ENCODE assay signal across 1 cellular context in the genomic region with DNA sequence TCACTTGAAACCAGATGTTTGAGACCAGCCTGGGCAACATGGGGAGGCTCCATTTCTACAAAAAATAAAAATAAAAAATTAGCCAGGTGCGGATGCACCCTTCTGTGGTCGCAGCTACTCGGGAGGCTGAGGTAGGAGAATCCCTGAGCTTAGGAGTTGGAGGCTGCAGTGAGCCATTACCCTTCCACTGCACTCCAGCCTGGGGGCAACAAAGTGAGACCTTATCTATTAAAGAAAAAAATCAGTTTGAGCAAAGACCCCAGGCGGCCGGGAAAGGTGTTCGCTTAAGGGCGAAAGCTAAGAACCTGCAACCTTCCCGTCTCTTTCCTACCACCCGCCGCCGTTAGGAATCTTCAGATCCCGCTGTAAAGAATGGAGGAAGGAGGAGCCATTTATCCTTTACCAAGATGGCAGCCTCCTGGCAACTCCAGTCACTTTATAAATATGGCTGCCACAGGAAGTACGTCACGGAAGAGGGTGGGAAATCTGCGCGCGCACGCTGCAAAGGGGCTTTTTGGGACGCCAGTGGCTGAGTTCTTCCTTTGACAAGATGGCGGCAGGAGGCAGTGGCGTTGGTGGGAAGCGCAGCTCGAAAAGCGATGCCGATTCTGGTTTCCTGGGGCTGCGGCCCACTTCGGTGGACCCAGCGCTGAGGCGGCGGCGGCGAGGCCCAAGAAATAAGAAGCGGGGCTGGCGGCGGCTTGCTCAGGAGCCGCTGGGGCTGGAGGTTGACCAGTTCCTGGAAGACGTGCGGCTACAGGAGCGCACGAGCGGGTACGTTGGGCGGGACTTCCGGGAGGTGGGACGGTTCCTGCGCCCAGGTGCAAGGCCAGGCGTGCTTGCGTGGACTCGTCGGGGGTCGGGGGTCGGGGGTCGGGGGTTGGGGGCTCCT.
TF ChIP-seq lines count a peak whose summit lies in the region.

NOP53 (plus strand) TSS at position 537 of the 892 bp plus-strand sequence; CDS start at position 551, 14 bp downstream.

TF ChIP-seq in HepG2, 621 proteins besides CTCF, POLR2A, EP300 and RAD21 (continued from another document and continues in another):
- TF ChIP-seq, protein P1, sequence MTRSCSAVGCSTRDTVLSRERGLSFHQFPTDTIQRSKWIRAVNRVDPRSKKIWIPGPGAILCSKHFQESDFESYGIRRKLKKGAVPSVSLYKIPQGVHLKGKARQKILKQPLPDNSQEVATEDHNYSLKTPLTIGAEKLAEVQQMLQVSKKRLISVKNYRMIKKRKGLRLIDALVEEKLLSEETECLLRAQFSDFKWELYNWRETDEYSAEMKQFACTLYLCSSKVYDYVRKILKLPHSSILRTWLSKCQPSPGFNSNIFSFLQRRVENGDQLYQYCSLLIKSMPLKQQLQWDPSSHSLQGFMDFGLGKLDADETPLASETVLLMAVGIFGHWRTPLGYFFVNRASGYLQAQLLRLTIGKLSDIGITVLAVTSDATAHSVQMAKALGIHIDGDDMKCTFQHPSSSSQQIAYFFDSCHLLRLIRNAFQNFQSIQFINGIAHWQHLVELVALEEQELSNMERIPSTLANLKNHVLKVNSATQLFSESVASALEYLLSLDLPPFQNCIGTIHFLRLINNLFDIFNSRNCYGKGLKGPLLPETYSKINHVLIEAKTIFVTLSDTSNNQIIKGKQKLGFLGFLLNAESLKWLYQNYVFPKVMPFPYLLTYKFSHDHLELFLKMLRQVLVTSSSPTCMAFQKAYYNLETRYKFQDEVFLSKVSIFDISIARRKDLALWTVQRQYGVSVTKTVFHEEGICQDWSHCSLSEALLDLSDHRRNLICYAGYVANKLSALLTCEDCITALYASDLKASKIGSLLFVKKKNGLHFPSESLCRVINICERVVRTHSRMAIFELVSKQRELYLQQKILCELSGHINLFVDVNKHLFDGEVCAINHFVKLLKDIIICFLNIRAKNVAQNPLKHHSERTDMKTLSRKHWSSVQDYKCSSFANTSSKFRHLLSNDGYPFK (CRISPR knock-in tag; IDR thresholded peaks at IDR 0.05; ENCODE audit: borderline replicate concordance): peak; percentile 99
- TF ChIP-seq POGK (CRISPR knock-in tag; conservative IDR thresholded peaks at IDR 0.05): 0 out of 2 replicates have a peak, but pooled peaks have one; percentile 55
- TF ChIP-seq KDM5B (CRISPR knock-in tag; IDR thresholded peaks at IDR 0.05; ENCODE audit: borderline replicate concordance): 0 out of 2 replicates have a peak, but pooled peaks have one; percentile 57
- peak; percentile 30; the same call in 1 of the 2 replicates for TF ChIP-seq BRD4 (CRISPR knock-in tag; IDR thresholded peaks at IDR 0.05)
- TF ChIP-seq FOXA3 (CRISPR knock-in tag; IDR thresholded peaks at IDR 0.05): peak; percentile 42
- peak; percentile 34 for TF ChIP-seq CHD4 (IDR thresholded peaks at IDR 0.05; ENCODE audit: borderline replicate concordance, low read length)
- peak; percentile 66; the same call in 1 of the 2 replicates for TF ChIP-seq ZZZ3 (CRISPR knock-in tag; IDR thresholded peaks at IDR 0.05; ENCODE audit: borderline replicate concordance)
- TF ChIP-seq, protein P2, sequence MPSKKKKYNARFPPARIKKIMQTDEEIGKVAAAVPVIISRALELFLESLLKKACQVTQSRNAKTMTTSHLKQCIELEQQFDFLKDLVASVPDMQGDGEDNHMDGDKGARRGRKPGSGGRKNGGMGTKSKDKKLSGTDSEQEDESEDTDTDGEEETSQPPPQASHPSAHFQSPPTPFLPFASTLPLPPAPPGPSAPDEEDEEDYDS (CRISPR knock-in tag; IDR thresholded peaks at IDR 0.05): peak; percentile 93
- no peak for TF ChIP-seq NR3C1 (CRISPR knock-in tag; IDR thresholded peaks at IDR 0.05)
- peak; percentile 94 for TF ChIP-seq THAP11 (CRISPR knock-in tag; IDR thresholded peaks at IDR 0.05)
- TF ChIP-seq ZNF747 (CRISPR knock-in tag; IDR thresholded peaks at IDR 0.05; ENCODE audit: borderline replicate concordance): 0 out of 2 replicates have a peak, but pooled peaks have one; percentile 40
- TF ChIP-seq TERF1 (CRISPR knock-in tag; IDR thresholded peaks at IDR 0.05): no peak
- no peak for TF ChIP-seq MAFG (CRISPR knock-in tag; IDR thresholded peaks at IDR 0.05)
- no peak for TF ChIP-seq SOX13 (IDR thresholded peaks at IDR 0.05)
- no peak; a peak in 1 of 4 replicates for TF ChIP-seq SOX13 (CRISPR knock-in tag; conservative IDR thresholded peaks at IDR 0.05 in 1 of 2, IDR thresholded peaks at IDR 0.05 in 1 of 2)
- TF ChIP-seq, protein P3, sequence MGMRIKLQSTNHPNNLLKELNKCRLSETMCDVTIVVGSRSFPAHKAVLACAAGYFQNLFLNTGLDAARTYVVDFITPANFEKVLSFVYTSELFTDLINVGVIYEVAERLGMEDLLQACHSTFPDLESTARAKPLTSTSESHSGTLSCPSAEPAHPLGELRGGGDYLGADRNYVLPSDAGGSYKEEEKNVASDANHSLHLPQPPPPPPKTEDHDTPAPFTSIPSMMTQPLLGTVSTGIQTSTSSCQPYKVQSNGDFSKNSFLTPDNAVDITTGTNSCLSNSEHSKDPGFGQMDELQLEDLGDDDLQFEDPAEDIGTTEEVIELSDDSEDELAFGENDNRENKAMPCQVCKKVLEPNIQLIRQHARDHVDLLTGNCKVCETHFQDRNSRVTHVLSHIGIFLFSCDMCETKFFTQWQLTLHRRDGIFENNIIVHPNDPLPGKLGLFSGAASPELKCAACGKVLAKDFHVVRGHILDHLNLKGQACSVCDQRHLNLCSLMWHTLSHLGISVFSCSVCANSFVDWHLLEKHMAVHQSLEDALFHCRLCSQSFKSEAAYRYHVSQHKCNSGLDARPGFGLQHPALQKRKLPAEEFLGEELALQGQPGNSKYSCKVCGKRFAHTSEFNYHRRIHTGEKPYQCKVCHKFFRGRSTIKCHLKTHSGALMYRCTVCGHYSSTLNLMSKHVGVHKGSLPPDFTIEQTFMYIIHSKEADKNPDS (CRISPR knock-in tag; IDR thresholded peaks at IDR 0.05): 0 out of 2 replicates have a peak, but pooled peaks have one; percentile 36
- no peak for TF ChIP-seq LCORL (IDR thresholded peaks at IDR 0.05)
- peak; percentile 49; the same call in 1 of the 2 replicates for TF ChIP-seq LCORL (CRISPR knock-in tag; IDR thresholded peaks at IDR 0.05)
- TF ChIP-seq, protein P4, sequence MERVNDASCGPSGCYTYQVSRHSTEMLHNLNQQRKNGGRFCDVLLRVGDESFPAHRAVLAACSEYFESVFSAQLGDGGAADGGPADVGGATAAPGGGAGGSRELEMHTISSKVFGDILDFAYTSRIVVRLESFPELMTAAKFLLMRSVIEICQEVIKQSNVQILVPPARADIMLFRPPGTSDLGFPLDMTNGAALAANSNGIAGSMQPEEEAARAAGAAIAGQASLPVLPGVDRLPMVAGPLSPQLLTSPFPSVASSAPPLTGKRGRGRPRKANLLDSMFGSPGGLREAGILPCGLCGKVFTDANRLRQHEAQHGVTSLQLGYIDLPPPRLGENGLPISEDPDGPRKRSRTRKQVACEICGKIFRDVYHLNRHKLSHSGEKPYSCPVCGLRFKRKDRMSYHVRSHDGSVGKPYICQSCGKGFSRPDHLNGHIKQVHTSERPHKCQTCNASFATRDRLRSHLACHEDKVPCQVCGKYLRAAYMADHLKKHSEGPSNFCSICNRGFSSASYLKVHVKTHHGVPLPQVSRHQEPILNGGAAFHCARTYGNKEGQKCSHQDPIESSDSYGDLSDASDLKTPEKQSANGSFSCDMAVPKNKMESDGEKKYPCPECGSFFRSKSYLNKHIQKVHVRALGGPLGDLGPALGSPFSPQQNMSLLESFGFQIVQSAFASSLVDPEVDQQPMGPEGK (CRISPR knock-in tag; IDR thresholded peaks at IDR 0.05): peak; percentile 25; the same call in 1 of the 2 replicates
- peak; percentile 80; the same call in 1 of the 2 replicates for TF ChIP-seq SMAD3 (CRISPR knock-in tag; IDR thresholded peaks at IDR 0.05)
- TF ChIP-seq PPARG (CRISPR knock-in tag; conservative IDR thresholded peaks at IDR 0.05): 0 out of 2 replicates have a peak, but pooled peaks have one; percentile 27
- TF ChIP-seq ZNF788 (CRISPR knock-in tag; IDR thresholded peaks at IDR 0.05; ENCODE audit: borderline replicate concordance): peak; percentile 77
- peak; percentile 98 for TF ChIP-seq CREM (IDR thresholded peaks at IDR 0.05)
- no peak for TF ChIP-seq CREM (CRISPR knock-in tag; IDR thresholded peaks at IDR 0.05)
- TF ChIP-seq CEBPG (CRISPR knock-in tag; IDR thresholded peaks at IDR 0.05): peak; percentile 17; the same call in 1 of the 2 replicates
- TF ChIP-seq, protein P5, sequence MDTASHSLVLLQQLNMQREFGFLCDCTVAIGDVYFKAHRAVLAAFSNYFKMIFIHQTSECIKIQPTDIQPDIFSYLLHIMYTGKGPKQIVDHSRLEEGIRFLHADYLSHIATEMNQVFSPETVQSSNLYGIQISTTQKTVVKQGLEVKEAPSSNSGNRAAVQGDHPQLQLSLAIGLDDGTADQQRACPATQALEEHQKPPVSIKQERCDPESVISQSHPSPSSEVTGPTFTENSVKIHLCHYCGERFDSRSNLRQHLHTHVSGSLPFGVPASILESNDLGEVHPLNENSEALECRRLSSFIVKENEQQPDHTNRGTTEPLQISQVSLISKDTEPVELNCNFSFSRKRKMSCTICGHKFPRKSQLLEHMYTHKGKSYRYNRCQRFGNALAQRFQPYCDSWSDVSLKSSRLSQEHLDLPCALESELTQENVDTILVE (CRISPR knock-in tag; IDR thresholded peaks at IDR 0.05): peak; percentile 86; the same call in 1 of the 2 replicates
- TF ChIP-seq, protein P6, sequence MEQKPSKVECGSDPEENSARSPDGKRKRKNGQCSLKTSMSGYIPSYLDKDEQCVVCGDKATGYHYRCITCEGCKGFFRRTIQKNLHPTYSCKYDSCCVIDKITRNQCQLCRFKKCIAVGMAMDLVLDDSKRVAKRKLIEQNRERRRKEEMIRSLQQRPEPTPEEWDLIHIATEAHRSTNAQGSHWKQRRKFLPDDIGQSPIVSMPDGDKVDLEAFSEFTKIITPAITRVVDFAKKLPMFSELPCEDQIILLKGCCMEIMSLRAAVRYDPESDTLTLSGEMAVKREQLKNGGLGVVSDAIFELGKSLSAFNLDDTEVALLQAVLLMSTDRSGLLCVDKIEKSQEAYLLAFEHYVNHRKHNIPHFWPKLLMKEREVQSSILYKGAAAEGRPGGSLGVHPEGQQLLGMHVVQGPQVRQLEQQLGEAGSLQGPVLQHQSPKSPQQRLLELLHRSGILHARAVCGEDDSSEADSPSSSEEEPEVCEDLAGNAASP (CRISPR knock-in tag; IDR thresholded peaks at IDR 0.05; ENCODE audit: borderline replicate concordance): peak; percentile 49
- peak; percentile 85 for TF ChIP-seq ZMYM4 (CRISPR knock-in tag; IDR thresholded peaks at IDR 0.05)
- TF ChIP-seq, protein P7, sequence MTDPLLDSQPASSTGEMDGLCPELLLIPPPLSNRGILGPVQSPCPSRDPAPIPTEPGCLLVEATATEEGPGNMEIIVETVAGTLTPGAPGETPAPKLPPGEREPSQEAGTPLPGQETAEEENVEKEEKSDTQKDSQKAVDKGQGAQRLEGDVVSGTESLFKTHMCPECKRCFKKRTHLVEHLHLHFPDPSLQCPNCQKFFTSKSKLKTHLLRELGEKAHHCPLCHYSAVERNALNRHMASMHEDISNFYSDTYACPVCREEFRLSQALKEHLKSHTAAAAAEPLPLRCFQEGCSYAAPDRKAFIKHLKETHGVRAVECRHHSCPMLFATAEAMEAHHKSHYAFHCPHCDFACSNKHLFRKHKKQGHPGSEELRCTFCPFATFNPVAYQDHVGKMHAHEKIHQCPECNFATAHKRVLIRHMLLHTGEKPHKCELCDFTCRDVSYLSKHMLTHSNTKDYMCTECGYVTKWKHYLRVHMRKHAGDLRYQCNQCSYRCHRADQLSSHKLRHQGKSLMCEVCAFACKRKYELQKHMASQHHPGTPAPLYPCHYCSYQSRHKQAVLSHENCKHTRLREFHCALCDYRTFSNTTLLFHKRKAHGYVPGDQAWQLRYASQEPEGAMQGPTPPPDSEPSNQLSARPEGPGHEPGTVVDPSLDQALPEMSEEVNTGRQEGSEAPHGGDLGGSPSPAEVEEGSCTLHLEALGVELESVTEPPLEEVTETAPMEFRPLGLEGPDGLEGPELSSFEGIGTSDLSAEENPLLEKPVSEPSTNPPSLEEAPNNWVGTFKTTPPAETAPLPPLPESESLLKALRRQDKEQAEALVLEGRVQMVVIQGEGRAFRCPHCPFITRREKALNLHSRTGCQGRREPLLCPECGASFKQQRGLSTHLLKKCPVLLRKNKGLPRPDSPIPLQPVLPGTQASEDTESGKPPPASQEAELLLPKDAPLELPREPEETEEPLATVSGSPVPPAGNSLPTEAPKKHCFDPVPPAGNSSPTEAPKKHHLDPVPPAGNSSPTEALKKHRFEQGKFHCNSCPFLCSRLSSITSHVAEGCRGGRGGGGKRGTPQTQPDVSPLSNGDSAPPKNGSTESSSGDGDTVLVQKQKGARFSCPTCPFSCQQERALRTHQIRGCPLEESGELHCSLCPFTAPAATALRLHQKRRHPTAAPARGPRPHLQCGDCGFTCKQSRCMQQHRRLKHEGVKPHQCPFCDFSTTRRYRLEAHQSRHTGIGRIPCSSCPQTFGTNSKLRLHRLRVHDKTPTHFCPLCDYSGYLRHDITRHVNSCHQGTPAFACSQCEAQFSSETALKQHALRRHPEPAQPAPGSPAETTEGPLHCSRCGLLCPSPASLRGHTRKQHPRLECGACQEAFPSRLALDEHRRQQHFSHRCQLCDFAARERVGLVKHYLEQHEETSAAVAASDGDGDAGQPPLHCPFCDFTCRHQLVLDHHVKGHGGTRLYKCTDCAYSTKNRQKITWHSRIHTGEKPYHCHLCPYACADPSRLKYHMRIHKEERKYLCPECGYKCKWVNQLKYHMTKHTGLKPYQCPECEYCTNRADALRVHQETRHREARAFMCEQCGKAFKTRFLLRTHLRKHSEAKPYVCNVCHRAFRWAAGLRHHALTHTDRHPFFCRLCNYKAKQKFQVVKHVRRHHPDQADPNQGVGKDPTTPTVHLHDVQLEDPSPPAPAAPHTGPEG (CRISPR knock-in tag; IDR thresholded peaks at IDR 0.05): no peak
- TF ChIP-seq ATF1 (CRISPR knock-in tag; IDR thresholded peaks at IDR 0.05): peak; percentile 97
- peak; percentile 85; the same call in 1 of the 2 replicates for TF ChIP-seq KDM5A (IDR thresholded peaks at IDR 0.05; ENCODE audit: borderline replicate concordance, low read length)
- peak; percentile 86; the same call in 1 of the 2 replicates for TF ChIP-seq TSC22D2 (CRISPR knock-in tag; IDR thresholded peaks at IDR 0.05; ENCODE audit: borderline replicate concordance)
